ENCODE assay signal across 18 cellular contexts in the genomic region with DNA sequence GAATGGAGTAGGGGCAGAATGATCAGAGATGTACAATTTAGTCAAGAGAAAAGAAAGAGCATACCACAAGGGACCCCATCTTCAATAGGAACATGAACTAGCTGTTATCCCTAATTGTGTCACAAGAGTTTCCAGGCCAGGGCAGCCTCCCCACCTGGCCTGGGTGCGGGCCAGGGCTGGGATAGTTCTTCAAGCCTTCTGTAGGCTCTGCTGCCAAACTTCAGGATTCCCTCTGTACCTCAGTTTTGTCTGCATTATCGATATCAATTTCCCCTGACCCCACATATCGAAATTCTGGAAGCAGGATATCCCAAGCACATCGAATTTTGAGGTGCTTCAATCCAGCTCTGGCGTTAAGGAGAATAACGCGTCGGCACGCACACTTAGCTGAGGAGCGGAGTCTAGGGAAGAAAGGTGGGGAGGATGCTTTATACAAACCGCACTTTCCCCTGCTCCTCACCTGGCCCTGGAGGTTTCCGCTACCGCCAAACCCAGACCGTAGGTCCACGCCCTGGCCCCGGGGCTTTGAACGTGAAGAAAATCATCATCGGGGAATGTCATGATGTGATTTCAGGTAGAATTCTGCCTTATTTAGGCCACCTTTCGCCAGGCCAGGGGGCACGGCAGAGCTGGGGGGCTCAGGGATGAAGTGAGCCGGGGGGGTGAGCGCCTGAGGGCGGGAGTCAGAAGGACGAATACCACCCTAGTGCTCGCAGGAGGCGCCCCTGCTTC. TPM values are rescaled to one million over a fixed set of nuclear protein-coding genes. Genes with fewer than 3 reads are reported as not detected.
DNase-seq lines count a peak whose midpoint lies in the region; ATAC-seq and TF ChIP-seq lines count a peak whose summit lies in the region.
"Had no signal": no experiment of that assay in that cellular context is flagged by ENCODE, and none has a peak within 500 bp of the region (broad histone marks: within the 10 kb centered on the region; RNA-seq: fewer than 3 reads in every experiment).

No MANE protein-coding gene starts in this region.

- no peaks in the 10 kb centered on the region for H3K9me3 ChIP-seq in esophagus muscularis mucosa
- no peaks in the 10 kb centered on the region for H3K9me3 ChIP-seq in muscle layer of colon (ENCODE audit: low read length)
- no peaks in the 10 kb centered on the region for H3K9me3 ChIP-seq in CD4-positive, alpha-beta memory T cell (ENCODE audit: control insufficient read depth in 1 of 2, low read length in 2 of 2)

- H3K27ac Mint-ChIP-seq in GM23338 = no peak overlapping the region
- no peak overlapping the region for H3K27ac Mint-ChIP-seq in CD4-positive, alpha-beta memory T cell
- H3K27ac Mint-ChIP-seq: CD4-positive, CD25-positive, alpha-beta regulatory T cell had no signal

- peaks cover 100% of the 10 kb centered on the region for H3K27me3 ChIP-seq in GM23338 (ENCODE audit: insufficient read depth)
- peaks cover 6 to 55% (median 19%) of the 10 kb centered on the region in 4 donors for H3K27me3 ChIP-seq in esophagus muscularis mucosa
- H3K27me3 ChIP-seq in muscle layer of colon (ENCODE audit: control insufficient read depth in 1 of 2, insufficient read depth in 2 of 2, low read length in 2 of 2) = no peaks in the 10 kb centered on the region
- H3K27me3 ChIP-seq in CD4-positive, alpha-beta memory T cell (ENCODE audit: insufficient read depth, low read length) = peaks cover 14% of the 10 kb centered on the region

- H3K36me3 ChIP-seq in GM23338 (ENCODE audit: insufficient read depth) (no peaks in the 10 kb centered on the region), esophagus muscularis mucosa (peaks cover 14 to 49% (median 38%) of the 10 kb centered on the region in 4 donors), muscle layer of colon (ENCODE audit: insufficient read depth, low read length) (peaks cover 47% of the 10 kb centered on the region)
- H3K36me3 ChIP-seq in CD4-positive, alpha-beta memory T cell (ENCODE audit: insufficient read depth, low read length) = no peaks in the 10 kb centered on the region

- peak; percentile 62 for DNase-seq in GM23338 (ENCODE audit: low spot score)
- peak; percentile 70 for DNase-seq in esophagus muscularis mucosa (ENCODE audit: extremely low spot score)
- DNase-seq in occipital lobe (lab: John Stamatoyannopoulos, UW) = no peak
- no peak for DNase-seq in NCI-H526 (lab: John Stamatoyannopoulos, UW)
- no peak for DNase-seq in CD4-positive, alpha-beta memory T cell
- DNase-seq: AML-193; CD4-positive, CD25-positive, alpha-beta regulatory T cell; DMS79 treated with DMSO at 0.1 percent for 48 hours; NCI-H1105; NCI-H1694; NCI-H2081 treated with DMSO at 0.1 percent for 48 hours; NCI-H446 treated with DMSO at 0.1 percent for 48 hours; NCI-H748 treated with DMSO at 0.1 percent for 48 hours had no signal

- ATAC-seq in GM23338 (no peak), GM18873 (IDR thresholded peaks at IDR 0.05; ENCODE audit: low FRiP score, unreplicated experiment) (no peak)

- peaks cover 2% of the 10 kb centered on the region; the same call in 1 of the 3 replicates for H3K36me3 Mint-ChIP-seq in GM23338 (ENCODE audit: low read depth)
- peaks cover 0 to 3% of the 10 kb centered on the region in 2 donors for H3K36me3 Mint-ChIP-seq in CD4-positive, alpha-beta memory T cell
- H3K36me3 Mint-ChIP-seq: CD4-positive, CD25-positive, alpha-beta regulatory T cell had no signal

- intact Hi-C loops in esophagus muscularis mucosa (cut with DNase I) = no loop called here
- intact Hi-C loops in CD4-positive, alpha-beta memory T cell (cut with micrococcal nuclease) = no loop called here

- H3K4me3 Mint-ChIP-seq in GM23338 = peak overlapping the region; percentile 54; the same call in 2 of the 3 replicates
- H3K4me3 Mint-ChIP-seq in CD4-positive, alpha-beta memory T cell = no peak overlapping the region

- peak overlapping the region; percentile 45 for H3K4me3 ChIP-seq in GM23338
- H3K4me3 ChIP-seq in esophagus muscularis mucosa = no peak overlapping the region
- peak overlapping the region in 1 of 2 donors; percentile 57 for H3K4me3 ChIP-seq in muscle layer of colon (ENCODE audit: low read depth in 1 of 2, low read length in 2 of 2)
- H3K4me3 ChIP-seq in CD4-positive, alpha-beta memory T cell (ENCODE audit: low read length in 2 of 2) = no peak overlapping the region
- H3K4me3 ChIP-seq: K562 had no signal

- TF ChIP-seq POLR2A in esophagus muscularis mucosa (IDR thresholded peaks at IDR 0.05; ENCODE audit: low read depth) = no peak

- 88% methylated on average over 26 of the region's 26 CpGs for WGBS in esophagus muscularis mucosa

- H2AFZ ChIP-seq in GM23338 = 0 out of 2 replicates have a peak overlapping the region, but pooled peaks have one; percentile 63

- peaks cover 14% of the 10 kb centered on the region for H3F3A ChIP-seq in GM23338 (replicated peaks; ENCODE audit: low read depth)

- H3K27me3 Mint-ChIP-seq in GM23338 (ENCODE audit: insufficient read depth, low read depth, poor library complexity) = peaks cover 100% of the 10 kb centered on the region
- H3K27me3 Mint-ChIP-seq in CD4-positive, alpha-beta memory T cell = peaks cover 54 to 58% of the 10 kb centered on the region in 2 donors

- peaks cover 64% of the 10 kb centered on the region for H3K4me1 ChIP-seq in GM23338 (ENCODE audit: insufficient read depth)
- peaks cover 29 to 38% (median 32%) of the 10 kb centered on the region in 4 donors for H3K4me1 ChIP-seq in esophagus muscularis mucosa
- H3K4me1 ChIP-seq in muscle layer of colon (ENCODE audit: insufficient read depth, low read length) = peaks cover 51% of the 10 kb centered on the region
- H3K4me1 ChIP-seq in CD4-positive, alpha-beta memory T cell (ENCODE audit: insufficient read depth, low read length) = peaks cover under 1% of the 10 kb centered on the region

- H4K20me1 ChIP-seq in GM23338 (replicated peaks; ENCODE audit: insufficient read depth) = peaks cover 57% of the 10 kb centered on the region

- CTCF ChIA-PET in CD4-positive, alpha-beta memory T cell (lab: Charles Lee; ENCODE audit: partially characterized antibody) = no interaction called here

- TF ChIP-seq CTCF in GM23338 (conservative IDR thresholded peaks at IDR 0.05; ENCODE audit: low read depth in 2 of 2) (no peak), esophagus muscularis mucosa (IDR thresholded peaks at IDR 0.05) (no peak)

- peak overlapping the region; percentile 0 for H3K9ac ChIP-seq in muscle layer of colon (ENCODE audit: low read length)
- H3K9ac ChIP-seq: GM23248 had no signal

- POLR2A ChIA-PET in CD4-positive, alpha-beta memory T cell (lab: Charles Lee; ENCODE audit: partially characterized antibody) = no interaction called here

- H3K4me2 ChIP-seq in GM23338 = peak overlapping the region; percentile 76

- peaks cover 63% of the 10 kb centered on the region for H3K4me1 Mint-ChIP-seq in GM23338
- H3K4me1 Mint-ChIP-seq in CD4-positive, alpha-beta memory T cell = peaks cover 0 to 8% (median 1%) of the 10 kb centered on the region in 4 donors
- H3K4me1 Mint-ChIP-seq: CD4-positive, CD25-positive, alpha-beta regulatory T cell had no signal

- no peaks in the 10 kb centered on the region for H3K9me2 ChIP-seq in GM23338 (ENCODE audit: insufficient read depth)

- H3K79me2 ChIP-seq in GM23338 (replicated peaks; ENCODE audit: insufficient read depth) = no peaks in the 10 kb centered on the region

- no peak overlapping the region for H3K27ac ChIP-seq in GM23338 (ENCODE audit: low read depth)
- no peak overlapping the region for H3K27ac ChIP-seq in esophagus muscularis mucosa (replicated peaks in 1 of 4)
- peak overlapping the region; percentile 94 for H3K27ac ChIP-seq in muscle layer of colon (ENCODE audit: low read depth, low read length)
- no peak overlapping the region for H3K27ac ChIP-seq in CD4-positive, alpha-beta memory T cell (ENCODE audit: low read depth, low read length)
- H3K27ac ChIP-seq: GM23248 had no signal

- TF ChIP-seq EP300 in esophagus muscularis mucosa (IDR thresholded peaks at IDR 0.05) = no peak

- peaks cover 10% of the 10 kb centered on the region; the same call in 2 of the 3 replicates for H3K9me3 Mint-ChIP-seq in GM23338
- H3K9me3 Mint-ChIP-seq in CD4-positive, alpha-beta memory T cell = peaks cover 0 to 4% (median 1%) of the 10 kb centered on the region in 8 donors

TF ChIP-seq in GM23338, 12 proteins besides CTCF, POLR2A, EP300 and RAD21 (continues in another document):
- TF ChIP-seq EZH2phosphoT487 (IDR thresholded peaks at IDR 0.05; ENCODE audit: unreplicated experiment) (peak; percentile 87), JUNB (IDR thresholded peaks at IDR 0.05; ENCODE audit: unreplicated experiment) (no peak), STAT1 (IDR thresholded peaks at IDR 0.05; ENCODE audit: unreplicated experiment) (no peak), EZH2 (IDR thresholded peaks at IDR 0.05; ENCODE audit: low read depth, unreplicated experiment) (peak; percentile 90), ZNF331 (CRISPR knock-in tag; IDR thresholded peaks at IDR 0.05; ENCODE audit: low read depth) (no peak)

RNA-seq across cellular contexts. Expression of gene HLX, which starts 7.4 kb away (rescaled TPM):
- 0.07 TPM in 1 of 2 replicates, not detected in the other for total RNA-seq in GM23338 (2014; rRNA removed; shearing (Covaris generic))
- polyA plus RNA-seq in GM23338 (2016; fragmentation: Nextera tagmentation; extraction: Ambion mirVana) = not detected in 2 replicates
- 10 to 100 TPM in 3 of 4 donors, 1 to 10 TPM in 1; 8.7 to 27.3 (median 16.1) TPM for total RNA-seq in esophagus muscularis mucosa
- 0.31 TPM for total RNA-seq in occipital lobe
- total RNA-seq in CD4-positive, alpha-beta memory T cell = under 1 TPM; 0.14 to 0.20 TPM
- not detected for polyA plus RNA-seq in CD4-positive, alpha-beta memory T cell
- total RNA-seq: OCI-LY7 had no signal
- polyA plus RNA-seq: CD4-positive, CD25-positive, alpha-beta regulatory T cell had no signal

Comparison
In these comparisons a context has a peak if more than half of its experiments do, and no peak if none do; other contexts are left out.
1. DNase-seq: peak in GM23338 (single experiment) and esophagus muscularis mucosa (single experiment); none in occipital lobe (single experiment), NCI-H526 (0 of 2) and CD4-positive, alpha-beta memory T cell (0 of 5).